ENCODE assay signal across 28 cellular contexts in genomic region chr16:84350611-84351400, GRCh38. TPM values are rescaled to one million over a fixed set of nuclear protein-coding genes. Genes with fewer than 3 reads are reported as not detected.
"Had no signal": no experiment of that assay in that cellular context is flagged by ENCODE, and none has a peak within 500 bp of the region (broad histone marks: within the 10 kb centered on the region; RNA-seq: fewer than 3 reads in every experiment).

No MANE protein-coding gene starts in this region.

- H3K36me3 Mint-ChIP-seq: activated CD8-positive, alpha-beta memory T cell treated with anti-CD3 and anti-CD28 coated beads, Interleukin-2, amount 10 ng/mL, durations not matched to agents 7 days and 5 days; activated naive CD4-positive, alpha-beta T cell treated with anti-CD3 and anti-CD28 coated beads, Interleukin-2, amount 50 U/mL, for 24 hours; brain; WTC11 had no signal

- ATAC-seq: activated CD8-positive, alpha-beta memory T cell treated with anti-CD3 and anti-CD28 coated beads, Interleukin-2, amount 10 ng/mL, durations not matched to agents 7 days and 5 days; PC-3; SK-N-SH treated with all-trans-retinoic acid at 6 μM for 48 hours had no signal

- H3K4me1 Mint-ChIP-seq: activated CD8-positive, alpha-beta memory T cell treated with anti-CD3 and anti-CD28 coated beads, Interleukin-2, amount 10 ng/mL, durations not matched to agents 7 days and 5 days; activated naive CD4-positive, alpha-beta T cell treated with anti-CD3 and anti-CD28 coated beads, Interleukin-2, amount 50 U/mL, for 24 hours; central memory CD8-positive, alpha-beta T cell had no signal

- H3K4me3 ChIP-seq: SJSA1 had no signal

- H3K27me3 Mint-ChIP-seq: activated naive CD4-positive, alpha-beta T cell treated with anti-CD3 and anti-CD28 coated beads, Interleukin-2, amount 50 U/mL, for 24 hours had no signal

- H3K9me3 Mint-ChIP-seq: activated naive CD4-positive, alpha-beta T cell treated with anti-CD3 and anti-CD28 coated beads, Interleukin-2, amount 50 U/mL, for 24 hours; activated T-cell treated with anti-CD3 and anti-CD28 coated beads, Interleukin-2, amount 50 U/mL, for 24 hours; activated T-helper 1 cell treated with anti-CD3 and anti-CD28 coated beads, Interleukin-12 subunit alpha, Interleukin-12 subunit beta, Interleukin-2, Interleukin-4 antibody, amounts not matched to agents 30 ng/mL and 10 ng/mL and 1 ng/mL, durations not matched to agents 14 hours and 24 hours and 36 hours; central memory CD8-positive, alpha-beta T cell; T-helper 1 cell treated with Interleukin-12 subunit alpha and Interleukin-12 subunit beta and Interleukin-4 antibody, amounts not matched to agents 30 μg/mL and 1 μg/mL, for 36 hours; WTC11 had no signal

- H3K27ac Mint-ChIP-seq: activated CD8-positive, alpha-beta memory T cell treated with anti-CD3 and anti-CD28 coated beads, Interleukin-2, amount 10 ng/mL, durations not matched to agents 7 days and 5 days; activated naive CD4-positive, alpha-beta T cell treated with anti-CD3 and anti-CD28 coated beads, Interleukin-2, amount 50 U/mL, for 24 hours; activated T-cell treated with anti-CD3 and anti-CD28 coated beads, Interleukin-2, amount 50 U/mL, for 24 hours; activated T-helper 1 cell treated with anti-CD3 and anti-CD28 coated beads, Interleukin-12 subunit alpha, Interleukin-12 subunit beta, Interleukin-2, Interleukin-4 antibody, amounts not matched to agents 30 ng/mL and 10 ng/mL and 1 ng/mL, durations not matched to agents 14 hours and 24 hours and 36 hours; T-helper 1 cell treated with Interleukin-12 subunit alpha and Interleukin-12 subunit beta and Interleukin-4 antibody, amounts not matched to agents 30 μg/mL and 1 μg/mL, for 36 hours; WTC11 had no signal

- DNase-seq: activated CD4-positive, alpha-beta T cell treated with anti-CD3 and anti-CD28 coated beads for 48 hours; activated CD4-positive, alpha-beta T cell treated with anti-CD3 and anti-CD28 coated beads, Interleukin-2, amount 50 U/mL, for 4 hours; activated CD4-positive, CD25-positive, alpha-beta regulatory T cell treated with anti-CD3 and anti-CD28 coated beads, Interleukin-2, amount 50 U/mL, for 72 hours; activated CD8-positive, alpha-beta memory T cell treated with anti-CD3 and anti-CD28 coated beads, Interleukin-2, amount 10 ng/mL, durations not matched to agents 7 days and 5 days; activated effector memory CD4-positive, alpha-beta T cell treated with Interleukin-2 at 50 U/mL for 16 hours; activated naive CD4-positive, alpha-beta T cell; activated T-cell treated with anti-CD3 and anti-CD28 coated beads, Interleukin-2, amount 50 U/mL, for 24 hours; amniotic stem cell; KG1; NCI-H1048; NCI-H146; NCI-H1930; NCI-H2171; NCI-H2227 treated with DMSO at 0.1 percent for 48 hours; NCI-H526 treated with DMSO at 0.1 percent for 48 hours; PC-3; SHP77; SW 1271 had no signal

- H3K27ac ChIP-seq: SJSA1 had no signal

- H3K36me3 ChIP-seq: SJSA1 had no signal

- H3K4me3 Mint-ChIP-seq: activated CD8-positive, alpha-beta memory T cell treated with anti-CD3 and anti-CD28 coated beads, Interleukin-2, amount 10 ng/mL, durations not matched to agents 7 days and 5 days; activated naive CD4-positive, alpha-beta T cell treated with anti-CD3 and anti-CD28 coated beads, Interleukin-2, amount 50 U/mL, for 24 hours; activated T-cell treated with anti-CD3 and anti-CD28 coated beads, Interleukin-2, amount 50 U/mL, for 24 hours; activated T-helper 1 cell treated with anti-CD3 and anti-CD28 coated beads, Interleukin-12 subunit alpha, Interleukin-12 subunit beta, Interleukin-2, Interleukin-4 antibody, amounts not matched to agents 30 ng/mL and 10 ng/mL and 1 ng/mL, durations not matched to agents 14 hours and 24 hours and 36 hours; brain; central memory CD8-positive, alpha-beta T cell; T-helper 1 cell treated with Interleukin-12 subunit alpha and Interleukin-12 subunit beta and Interleukin-4 antibody, amounts not matched to agents 30 μg/mL and 1 μg/mL, for 36 hours; WTC11 had no signal

RNA-seq across cellular contexts. Expression of gene ATP2C2, which starts 17.5 kb away (rescaled TPM):
- total RNA-seq: activated CD8-positive, alpha-beta memory T cell treated with anti-CD3 and anti-CD28 coated beads, Interleukin-2, amount 10 ng/mL, durations not matched to agents 7 days and 5 days; activated T-helper 1 cell treated with anti-CD3 and anti-CD28 coated beads, Interleukin-12 subunit alpha, Interleukin-12 subunit beta, Interleukin-2, Interleukin-4 antibody, amounts not matched to agents 30 ng/mL and 10 ng/mL and 1 ng/mL, durations not matched to agents 14 hours and 24 hours and 36 hours; LHCN-M2; NCI-H460; SJSA1 had no signal

RNA-seq across cellular contexts. Expression of gene WFDC1, which starts 56.1 kb away (rescaled TPM):
- total RNA-seq: activated CD8-positive, alpha-beta memory T cell treated with anti-CD3 and anti-CD28 coated beads, Interleukin-2, amount 10 ng/mL, durations not matched to agents 7 days and 5 days; activated T-helper 1 cell treated with anti-CD3 and anti-CD28 coated beads, Interleukin-12 subunit alpha, Interleukin-12 subunit beta, Interleukin-2, Interleukin-4 antibody, amounts not matched to agents 30 ng/mL and 10 ng/mL and 1 ng/mL, durations not matched to agents 14 hours and 24 hours and 36 hours; LHCN-M2; NCI-H460 had no signal
